19 cellular contexts compared by ENCODE assay signal in the genomic region with DNA sequence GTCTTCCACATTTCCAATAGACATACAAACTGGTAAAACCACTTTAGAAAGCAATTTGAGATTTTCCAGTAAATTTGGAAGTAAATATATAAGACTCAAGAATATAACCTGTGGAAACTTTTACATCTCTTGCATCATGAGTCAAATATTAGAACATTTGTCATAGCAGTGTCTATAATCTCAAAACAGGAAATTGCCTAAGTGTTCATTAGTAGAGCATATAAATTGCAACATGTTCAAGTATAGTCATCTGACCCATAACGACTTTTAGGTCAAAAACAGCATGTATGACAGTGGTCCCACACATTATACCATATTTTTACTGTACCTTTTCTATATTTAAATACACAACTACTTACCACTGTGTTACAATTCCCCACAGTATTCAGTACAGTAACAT.
"Had no signal": no experiment of that assay in that cellular context is flagged by ENCODE, and none has a peak within 500 bp of the region (broad histone marks: within the 10 kb centered on the region; RNA-seq: fewer than 3 reads in every experiment).

No MANE protein-coding gene starts in this region.

- H3K27me3 ChIP-seq: adrenal gland, colonic mucosa, esophagus muscularis mucosa, foreskin keratinocyte, right atrium auricular region, transverse colon had no signal

- H3K36me3 ChIP-seq: adrenal gland, colonic mucosa, esophagus muscularis mucosa, right atrium auricular region, transverse colon had no signal

- H3K9me3 ChIP-seq: adrenal gland, colonic mucosa, esophagus muscularis mucosa, right atrium auricular region, transverse colon had no signal

- H3K9me3 Mint-ChIP-seq: activated B cell treated with CpG ODN at 0.5 μM for 24 hours; activated naive CD4-positive, alpha-beta T cell treated with anti-CD3 and anti-CD28 coated beads, Interleukin-2, amount 50 U/mL, for 24 hours had no signal

- H3K4me1 ChIP-seq: adrenal gland, colonic mucosa, esophagus muscularis mucosa, foreskin keratinocyte, right atrium auricular region, transverse colon had no signal

- H3K4me1 Mint-ChIP-seq: activated B cell treated with CpG ODN at 0.5 μM for 24 hours; activated naive CD4-positive, alpha-beta T cell treated with anti-CD3 and anti-CD28 coated beads, Interleukin-2, amount 50 U/mL, for 24 hours; nephron had no signal

- H3K36me3 Mint-ChIP-seq: activated naive CD4-positive, alpha-beta T cell treated with anti-CD3 and anti-CD28 coated beads, Interleukin-2, amount 50 U/mL, for 24 hours had no signal

- H3K4me3 ChIP-seq: adrenal gland, colonic mucosa, esophagus muscularis mucosa, right atrium auricular region, skin epidermis, transverse colon had no signal

- H3K4me3 Mint-ChIP-seq: activated B cell treated with CpG ODN at 0.5 μM for 24 hours; activated CD8-positive, alpha-beta T cell treated with anti-CD3 and anti-CD28 coated beads, Interleukin-2, amount 10 ng/mL, durations not matched to agents 7 days and 5 days; activated naive CD4-positive, alpha-beta T cell treated with anti-CD3 and anti-CD28 coated beads, Interleukin-2, amount 50 U/mL, for 24 hours; nephron had no signal

- H3K27me3 Mint-ChIP-seq: activated B cell treated with CpG ODN at 0.5 μM for 24 hours; activated naive CD4-positive, alpha-beta T cell treated with anti-CD3 and anti-CD28 coated beads, Interleukin-2, amount 50 U/mL, for 24 hours had no signal

- DNase-seq: activated B cell treated with CpG ODN at 0.5 μM for 24 hours; activated CD4-positive, alpha-beta T cell treated with anti-CD3 and anti-CD28 coated beads for 48 hours; activated CD8-positive, alpha-beta memory T cell treated with anti-CD3 and anti-CD28 coated beads, Interleukin-2, amount 50 U/mL, for 4 hours; activated CD8-positive, alpha-beta T cell treated with anti-CD3 and anti-CD28 coated beads, Interleukin-2, amount 10 ng/mL, durations not matched to agents 7 days and 5 days; activated effector memory CD4-positive, alpha-beta T cell treated with anti-CD3 and anti-CD28 coated beads, Interleukin-2, amount 50 U/mL, for 16 hours; activated T-cell treated with anti-CD3 and anti-CD28 coated beads, Interleukin-2, amount 50 U/mL, for 48 hours; adrenal gland; caudate nucleus; colonic mucosa; foreskin keratinocyte; nucleus accumbens; stimulated activated CD4-positive, alpha-beta T cell treated with anti-CD3 and anti-CD28 coated beads, Interleukin-4, amount 100 ng/mL, for 24 hours; stimulated activated naive CD8-positive, alpha-beta T cell treated with anti-CD3 and anti-CD28 coated beads, Interleukin-15, Interleukin-2, amounts not matched to agents 100 U/mL and 50 U/mL, for 24 hours; transverse colon had no signal

- ATAC-seq: activated CD8-positive, alpha-beta T cell treated with anti-CD3 and anti-CD28 coated beads, Interleukin-2, amount 10 ng/mL, durations not matched to agents 7 days and 5 days; foreskin keratinocyte; stimulated activated naive CD8-positive, alpha-beta T cell treated with anti-CD3 and anti-CD28 coated beads, Interleukin-15, Interleukin-2, amounts not matched to agents 100 U/mL and 50 U/mL, for 24 hours had no signal

- H3K27ac ChIP-seq: adrenal gland, colonic mucosa, esophagus muscularis mucosa, foreskin keratinocyte, right atrium auricular region, skin epidermis, transverse colon had no signal

- H3K27ac Mint-ChIP-seq: activated B cell treated with CpG ODN at 0.5 μM for 24 hours; activated CD8-positive, alpha-beta T cell treated with anti-CD3 and anti-CD28 coated beads, Interleukin-2, amount 10 ng/mL, durations not matched to agents 7 days and 5 days; activated naive CD4-positive, alpha-beta T cell treated with anti-CD3 and anti-CD28 coated beads, Interleukin-2, amount 50 U/mL, for 24 hours; nephron had no signal
